In genomic region chr2:17614174-17614573, GRCh38 we compare ENCODE assay signal across 14 cellular contexts.
DNase-seq lines count a peak whose midpoint lies in the region; TF ChIP-seq lines count a peak whose summit lies in the region.
"Had no signal": no experiment of that assay in that cellular context is flagged by ENCODE, and none has a peak within 500 bp of the region (broad histone marks: within the 10 kb centered on the region; RNA-seq: fewer than 3 reads in every experiment).

No MANE protein-coding gene starts in this region.

- BruUV-seq in A673 (replicated peaks; lab: Mats Ljungman, UMichigan): no TSS peak

- intact Hi-C loops in A673 (cut with micrococcal nuclease; ENCODE audit: unreplicated experiment) (no loop called here), left ventricle myocardium inferior (cut with micrococcal nuclease) (no loop called here)

- peak; percentile 53 for DNase-seq in A673 (ENCODE audit: low spot score)
- DNase-seq in Ammon's horn (ENCODE audit: low spot score): peak; percentile 53
- DNase-seq in NCI-H446 treated with DMSO at 0.1 percent for 48 hours (lab: John Stamatoyannopoulos, UW): peak; percentile 72
- peak; percentile 27 for DNase-seq in islet precursor cell
- no peak for DNase-seq in AML-193 (lab: John Stamatoyannopoulos, UW)
- DNase-seq in left ventricle myocardium inferior: no peak
- DNase-seq in SKM-1 treated with dmso at 0.1 percent for 144 hours (lab: John Stamatoyannopoulos, UW; ENCODE audit: unreplicated experiment): no peak
- DNase-seq: Calu3; CD8-positive, alpha-beta T cell; DMS79 treated with DMSO at 0.1 percent for 48 hours had no signal

- H3K4me3 ChIP-seq in A673 (ENCODE audit: low read depth, low read length, poor library complexity, severe bottlenecking): no peak overlapping the region
- no peak overlapping the region for H3K4me3 ChIP-seq in left ventricle myocardium inferior
- H3K4me3 ChIP-seq: BLaER1 treated with 17β-estradiol and CSF1 and Interleukin-3, amounts not matched to agents 10 nM and 100 nM; GM12878; HAP-1 had no signal

- POLR2A ChIA-PET in A673 (lab: Charles Lee; ENCODE audit: low non-redundant PET): no interaction called here

- CTCF ChIA-PET in A673 (lab: Charles Lee): no interaction called here

- H3K27me3 ChIP-seq in A673 (replicated peaks; ENCODE audit: insufficient read depth, low read depth, low read length, poor library complexity): no peaks in the 10 kb centered on the region
- no peaks in the 10 kb centered on the region for H3K27me3 ChIP-seq in left ventricle myocardium inferior (ENCODE audit: low read depth)
- H3K27me3 ChIP-seq: BLaER1 treated with 17β-estradiol and CSF1 and Interleukin-3, amounts not matched to agents 10 nM and 100 nM had no signal

- H3K27ac ChIP-seq in A673 (ENCODE audit: low read depth, low read length, poor library complexity, severe bottlenecking) (no peak overlapping the region), left ventricle myocardium inferior (replicated peaks) (no peak overlapping the region)
- H3K27ac ChIP-seq: BLaER1 treated with 17β-estradiol and CSF1 and Interleukin-3, amounts not matched to agents 10 nM and 100 nM; HL-60 had no signal

- TF ChIP-seq CTCF in A673 (conservative IDR thresholded peaks at IDR 0.05; ENCODE audit: low read depth, low read length): no peak
- TF ChIP-seq CTCF in left ventricle myocardium inferior (IDR thresholded peaks at IDR 0.05; ENCODE audit: borderline replicate concordance): no peak

- no peaks in the 10 kb centered on the region for H3K36me3 ChIP-seq in A673 (ENCODE audit: insufficient read depth, low read length, poor library complexity, severe bottlenecking)
- no peaks in the 10 kb centered on the region for H3K36me3 ChIP-seq in left ventricle myocardium inferior
- H3K36me3 ChIP-seq: BLaER1 treated with 17β-estradiol and CSF1 and Interleukin-3, amounts not matched to agents 10 nM and 100 nM; HAP-1 had no signal

- H3K4me1 ChIP-seq in A673 (ENCODE audit: insufficient read depth, low read length, poor library complexity, severe bottlenecking): peaks cover 27% of the 10 kb centered on the region
- H3K4me1 ChIP-seq in left ventricle myocardium inferior: peaks cover 25% of the 10 kb centered on the region
- H3K4me1 ChIP-seq: HAP-1 had no signal

- H3K9me3 ChIP-seq in A673 (ENCODE audit: low read depth, low read length, poor library complexity, severe bottlenecking): no peaks in the 10 kb centered on the region
- no peaks in the 10 kb centered on the region for H3K9me3 ChIP-seq in left ventricle myocardium inferior (replicated peaks)
- H3K9me3 ChIP-seq: BLaER1 treated with 17β-estradiol and CSF1 and Interleukin-3, amounts not matched to agents 10 nM and 100 nM; HAP-1 had no signal

Comparison
In these comparisons a context has a peak if more than half of its experiments do, and no peak if none do; other contexts are left out.
1. DNase-seq: peak in A673 (single experiment), Ammon's horn (single experiment), NCI-H446 treated with DMSO at 0.1 percent for 48 hours (single experiment) and islet precursor cell (single experiment); none in AML-193 (0 of 2), left ventricle myocardium inferior (single experiment) and SKM-1 treated with dmso at 0.1 percent for 144 hours (single experiment).